In genomic region chr10:77539147-77539935, GRCh38 we compare ENCODE assay signal across 20 cellular contexts.
"Had no signal": no experiment of that assay in that cellular context is flagged by ENCODE, and none has a peak within 500 bp of the region (broad histone marks: within the 10 kb centered on the region; RNA-seq: fewer than 3 reads in every experiment).

No MANE protein-coding gene starts in this region.

- H3K4me3 Mint-ChIP-seq: activated CD4-positive, alpha-beta T cell treated with anti-CD3 and anti-CD28 coated beads, Interleukin-2, amount 10 ng/mL, durations not matched to agents 7 days and 5 days; activated naive CD4-positive, alpha-beta T cell treated with anti-CD3 and anti-CD28 coated beads, Interleukin-2, amount 50 U/mL, for 24 hours; dendritic cell treated with granulocyte-macrophage colony-stimulating factor and Interleukin-4, amounts not matched to agents 40 ng/mL and 50 ng/mL, for 4 days; effector memory CD8-positive, alpha-beta T cell; immature natural killer cell; natural killer cell; stimulated activated naive CD8-positive, alpha-beta T cell treated with anti-CD3 and anti-CD28 coated beads, Interleukin-15, amount 100 ng/mL, for 72 hours had no signal

- DNase-seq: activated CD4-positive, alpha-beta T cell treated with anti-CD3 and anti-CD28 coated beads, Interleukin-2, amount 10 ng/mL, durations not matched to agents 7 days and 5 days; activated CD8-positive, alpha-beta memory T cell treated with anti-CD3 and anti-CD28 coated beads for 24 hours; activated CD8-positive, alpha-beta memory T cell treated with anti-CD3 and anti-CD28 coated beads, Interleukin-2, amount 50 U/mL, for 48 hours; activated effector memory CD4-positive, alpha-beta T cell treated with Interleukin-2 at 50 U/mL for 16 hours; activated T-cell treated with anti-CD3 and anti-CD28 coated beads, Interleukin-2, amount 50 U/mL, for 48 hours; effector memory CD8-positive, alpha-beta T cell; heart right ventricle; immature natural killer cell; mesendoderm; natural killer cell; ovary; psoas muscle; right cardiac atrium; stimulated activated naive CD8-positive, alpha-beta T cell treated with anti-CD3 and anti-CD28 coated beads, Interleukin-15, amount 100 ng/mL, for 72 hours; T-helper 1 cell; T-helper 9 cell; upper lobe of left lung had no signal

- H3K27ac Mint-ChIP-seq: activated CD4-positive, alpha-beta T cell treated with anti-CD3 and anti-CD28 coated beads, Interleukin-2, amount 10 ng/mL, durations not matched to agents 7 days and 5 days; activated naive CD4-positive, alpha-beta T cell treated with anti-CD3 and anti-CD28 coated beads, Interleukin-2, amount 50 U/mL, for 24 hours; dendritic cell treated with granulocyte-macrophage colony-stimulating factor and Interleukin-4, amounts not matched to agents 40 ng/mL and 50 ng/mL, for 4 days; effector memory CD8-positive, alpha-beta T cell; immature natural killer cell; natural killer cell; stimulated activated naive CD8-positive, alpha-beta T cell treated with anti-CD3 and anti-CD28 coated beads, Interleukin-15, amount 100 ng/mL, for 72 hours had no signal

- H3K36me3 Mint-ChIP-seq: activated naive CD4-positive, alpha-beta T cell treated with anti-CD3 and anti-CD28 coated beads, Interleukin-2, amount 50 U/mL, for 24 hours; immature natural killer cell; natural killer cell had no signal

- ATAC-seq: effector memory CD8-positive, alpha-beta T cell; gastroesophageal sphincter; heart right ventricle; natural killer cell; right cardiac atrium; stimulated activated naive CD8-positive, alpha-beta T cell treated with anti-CD3 and anti-CD28 coated beads, Interleukin-15, amount 100 ng/mL, for 72 hours had no signal

- H3K4me1 Mint-ChIP-seq: activated naive CD4-positive, alpha-beta T cell treated with anti-CD3 and anti-CD28 coated beads, Interleukin-2, amount 50 U/mL, for 24 hours; natural killer cell; stimulated activated naive CD8-positive, alpha-beta T cell treated with anti-CD3 and anti-CD28 coated beads, Interleukin-15, amount 100 ng/mL, for 72 hours had no signal

- H3K9me3 Mint-ChIP-seq: activated CD4-positive, alpha-beta T cell treated with anti-CD3 and anti-CD28 coated beads, Interleukin-2, amount 10 ng/mL, durations not matched to agents 7 days and 5 days; dendritic cell treated with granulocyte-macrophage colony-stimulating factor and Interleukin-4, amounts not matched to agents 40 ng/mL and 50 ng/mL, for 4 days; effector memory CD8-positive, alpha-beta T cell had no signal
